ENCODE assay signal across 8 cellular contexts in the genomic region with DNA sequence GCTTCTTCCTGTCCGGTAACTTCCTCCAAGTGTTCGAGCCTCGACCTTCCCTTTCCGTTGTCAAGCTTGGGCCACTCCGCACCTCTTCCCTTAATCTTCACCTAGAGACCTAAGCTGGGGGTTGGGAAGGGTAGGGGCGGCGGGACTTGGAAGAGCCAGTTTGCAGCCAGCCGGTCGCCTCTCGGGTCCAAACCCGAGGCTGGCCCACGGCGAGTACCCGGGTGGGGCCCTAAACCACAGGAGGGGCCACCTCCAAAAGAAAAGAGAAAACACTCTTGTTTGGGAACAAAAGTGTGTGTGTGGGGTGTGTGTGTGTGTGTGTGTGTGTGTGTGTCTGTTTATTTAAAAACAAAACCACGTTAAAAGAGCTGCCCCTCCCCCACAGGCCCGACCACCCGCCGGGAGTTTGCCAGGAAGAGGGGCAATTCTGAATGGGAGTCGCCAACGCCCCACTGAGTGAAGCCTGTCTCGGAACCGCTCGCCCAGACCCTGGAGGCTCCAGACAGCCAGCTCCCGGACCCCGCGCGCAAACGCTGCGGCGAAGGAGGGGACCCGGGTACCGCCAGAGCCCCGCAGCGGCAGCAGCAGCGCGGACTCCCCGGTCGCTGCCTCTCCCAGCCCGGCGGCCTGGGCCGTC. TPM values are rescaled to one million over a fixed set of nuclear protein-coding genes. Genes with fewer than 3 reads are reported as not detected.
A peak's percentile ranks its signal among the peaks of the same experiment; 100 is the strongest.
DNase-seq lines count a peak whose midpoint lies in the region; TF ChIP-seq lines count a peak whose summit lies in the region.

No MANE protein-coding gene starts in this region.

- H3K4me3 ChIP-seq in mesenchymal stem cell (ENCODE audit: insufficient read depth in 1 of 2, low read depth in 1 of 2, low read length in 2 of 2): peak overlapping the region; percentile 66 to 92

- peaks cover 20% of the 10 kb centered on the region for H3K4me1 ChIP-seq in mesenchymal stem cell (ENCODE audit: control insufficient read depth, insufficient read depth, low read depth, low read length)

- peak overlapping the region; percentile 79 for H3K4me2 ChIP-seq in mesenchymal stem cell (ENCODE audit: low read length, poor library complexity, severe bottlenecking)

- DNase-seq in activated effector memory CD4-positive, alpha-beta T cell treated with anti-CD3 and anti-CD28 coated beads, Interleukin-2, amount 50 U/mL, for 16 hours: peak; percentile 63
- DNase-seq in activated effector memory CD4-positive, alpha-beta T cell treated with Interleukin-2 at 50 U/mL for 16 hours: no peak
- no peak for DNase-seq in MCF 10A (ENCODE audit: unreplicated experiment)
- DNase-seq in mesenchymal stem cell: no peak
- DNase-seq in ureter (ENCODE audit: low spot score): peak; percentile 57
- no peak for DNase-seq in NCI-H2171 treated with DMSO at 0.1 percent for 48 hours (lab: John Stamatoyannopoulos, UW)
- no peak for DNase-seq in NCI-H187 (lab: John Stamatoyannopoulos, UW)
- no peak for DNase-seq in NCI-H146 treated with DMSO at 0.1 percent for 48 hours (lab: John Stamatoyannopoulos, UW; ENCODE audit: unreplicated experiment)

- peaks cover 11% of the 10 kb centered on the region for H3K36me3 Mint-ChIP-seq in MCF 10A (ENCODE audit: insufficient read depth, unreplicated experiment)

- no peak for TF ChIP-seq CTCF in MCF 10A (IDR thresholded peaks at IDR 0.05; ENCODE audit: unreplicated experiment)

- H3K27me3 Mint-ChIP-seq in MCF 10A (ENCODE audit: insufficient read depth, unreplicated experiment): no peaks in the 10 kb centered on the region

- POLR2A ChIA-PET in MCF 10A (lab: Yijun Ruan, JAX): interaction anchor here (0.6 to 2.6 kb wide), 21 partner anchors 7 to 204 kb away, joined by 3 to 11 read pairs (median 4); a partner anchor contains a TSS

- 2% methylated on average over 36 of the region's 41 CpGs for WGBS in mesenchymal stem cell

- H3K14ac ChIP-seq in mesenchymal stem cell (ENCODE audit: low read length in 2 of 2): no peak overlapping the region

- H3K9ac ChIP-seq in mesenchymal stem cell (ENCODE audit: low read length): peak overlapping the region; percentile 96

- no peaks in the 10 kb centered on the region for H3K4me1 Mint-ChIP-seq in MCF 10A (ENCODE audit: insufficient read depth, unreplicated experiment)

- H3K36me3 ChIP-seq in mesenchymal stem cell (ENCODE audit: control insufficient read depth in 1 of 2, insufficient read depth in 2 of 2, low read depth in 1 of 2, low read length in 2 of 2): peaks cover 0 to 16% of the 10 kb centered on the region in 2 experiments

- CTCF ChIA-PET in MCF 10A (lab: Yijun Ruan, JAX): interaction anchor here (0.6 to 7.6 kb wide), 18 partner anchors 8 to 231 kb away, joined by 3 to 78 read pairs (median 4); no protein-coding TSS in a partner anchor

- peak overlapping the region; percentile 71 for H3K4me3 Mint-ChIP-seq in MCF 10A (ENCODE audit: unreplicated experiment)

- H2BK12ac ChIP-seq in mesenchymal stem cell (ENCODE audit: low read length in 2 of 2): peak overlapping the region; percentile 54 to 84

- H2BK5ac ChIP-seq in mesenchymal stem cell (ENCODE audit: low read depth, low read length, poor library complexity, severe bottlenecking): peak overlapping the region; percentile 91

- TSS peak; percentile 90 for BruUV-seq in MCF 10A (replicated peaks; lab: Mats Ljungman, UMichigan)

- intact Hi-C loops in MCF 10A (cut with micrococcal nuclease): loop anchor here (10.0 kb wide), 1 partner anchor 518 kb away; no protein-coding TSS in a partner anchor

- no peaks in the 10 kb centered on the region for H3K9me3 ChIP-seq in mesenchymal stem cell (ENCODE audit: control insufficient read depth, low read length)

- H3K27ac ChIP-seq in mesenchymal stem cell (ENCODE audit: low read length, poor library complexity, severe bottlenecking): peak overlapping the region; percentile 80

- no peaks in the 10 kb centered on the region for H3K9me3 Mint-ChIP-seq in MCF 10A (ENCODE audit: unreplicated experiment)

- no peaks in the 10 kb centered on the region for H3K27me3 ChIP-seq in mesenchymal stem cell (ENCODE audit: control insufficient read depth in 1 of 2, insufficient read depth in 1 of 2, low read length in 2 of 2)

- H2AK5ac ChIP-seq in mesenchymal stem cell (ENCODE audit: low read length, severe bottlenecking): peak overlapping the region; percentile 57

- peak overlapping the region; percentile 98 for H2BK15ac ChIP-seq in mesenchymal stem cell (ENCODE audit: low read depth, poor library complexity, severe bottlenecking)

- peaks cover 5% of the 10 kb centered on the region for H3K79me1 ChIP-seq in mesenchymal stem cell (replicated peaks; ENCODE audit: low read length, poor library complexity, severe bottlenecking)

- peak overlapping the region; percentile 85 for H4K8ac ChIP-seq in mesenchymal stem cell (ENCODE audit: low read length)

- H3K18ac ChIP-seq in mesenchymal stem cell (ENCODE audit: low read depth in 1 of 2, low read length in 2 of 2): peak overlapping the region; percentile 81 to 94

- no peak overlapping the region for H2AFZ ChIP-seq in mesenchymal stem cell (ENCODE audit: low read depth, low read length)

- H4K91ac ChIP-seq in mesenchymal stem cell (ENCODE audit: low read length): peak overlapping the region; percentile 96

- H2BK120ac ChIP-seq in mesenchymal stem cell (ENCODE audit: low read depth, low read length): peak overlapping the region; percentile 95

- H3K23ac ChIP-seq in mesenchymal stem cell (ENCODE audit: low read length in 2 of 2): no peak overlapping the region

- H3K4ac ChIP-seq in mesenchymal stem cell (ENCODE audit: low read depth in 1 of 2, low read length in 2 of 2): peak overlapping the region; percentile 83 to 92

- H3K27ac Mint-ChIP-seq in MCF 10A (ENCODE audit: low read depth, unreplicated experiment): no peak overlapping the region

RNA-seq across cellular contexts. Expression of a gene that starts 0.5 kb away (rescaled TPM):
- 28.1 and 45.7 TPM in 2 replicates for total RNA-seq in MCF 10A (2022)
- 126 TPM for polyA plus RNA-seq in mesenchymal stem cell (2013, experiment 1 of 2)
- 126 TPM for polyA plus RNA-seq in mesenchymal stem cell (2013, experiment 2 of 2)
- total RNA-seq in ureter: 304 TPM

Comparison
In these comparisons a context has a peak if more than half of its experiments do, and no peak if none do; other contexts are left out.
1. DNase-seq: peak in activated effector memory CD4-positive, alpha-beta T cell treated with anti-CD3 and anti-CD28 coated beads, Interleukin-2, amount 50 U/mL, for 16 hours (single experiment) and ureter (single experiment); none in activated effector memory CD4-positive, alpha-beta T cell treated with Interleukin-2 at 50 U/mL for 16 hours (single experiment), MCF 10A (single experiment), mesenchymal stem cell (single experiment), NCI-H2171 treated with DMSO at 0.1 percent for 48 hours (single experiment), NCI-H187 (0 of 2) and NCI-H146 treated with DMSO at 0.1 percent for 48 hours (single experiment).